ENCODE assay signal across 2 cellular contexts in genomic region chr17:78338860-78339259, GRCh38.
TF ChIP-seq lines count a peak whose summit lies in the region.

No MANE protein-coding gene starts in this region.

TF ChIP-seq in HCT116, 20 proteins besides CTCF, POLR2A, EP300 and RAD21:
- peak; percentile 67; the same call in 1 of the 2 replicates for TF ChIP-seq FOSL1 (IDR thresholded peaks at IDR 0.05; ENCODE audit: low read depth)
- no peak for TF ChIP-seq ATF3 (IDR thresholded peaks at IDR 0.05)
- TF ChIP-seq ZBTB33 (IDR thresholded peaks at IDR 0.05; ENCODE audit: extremely low read depth, insufficient replicate concordance, low read length): no peak
- no peak for TF ChIP-seq EZH2phosphoT487 (IDR thresholded peaks at IDR 0.05; ENCODE audit: borderline replicate concordance)
- TF ChIP-seq EGR1 (IDR thresholded peaks at IDR 0.05; ENCODE audit: low read depth): no peak
- TF ChIP-seq ZNF274 (IDR thresholded peaks at IDR 0.05; ENCODE audit: low read depth, low read length): no peak
- TF ChIP-seq CBX3 (IDR thresholded peaks at IDR 0.05; ENCODE audit: low read depth): peak; percentile 82
- TF ChIP-seq SP1 (IDR thresholded peaks at IDR 0.05; ENCODE audit: low read depth): peak; percentile 81
- peak; percentile 63 for TF ChIP-seq JUND (IDR thresholded peaks at IDR 0.05)
- TF ChIP-seq POLR2AphosphoS5 (IDR thresholded peaks at IDR 0.05; ENCODE audit: low read depth, low read length): peak; percentile 67
- no peak for TF ChIP-seq CEBPB (IDR thresholded peaks at IDR 0.05; ENCODE audit: low read depth)
- TF ChIP-seq REST (IDR thresholded peaks at IDR 0.05; ENCODE audit: low read depth): no peak
- TF ChIP-seq TCF7L2 (IDR thresholded peaks at IDR 0.05; ENCODE audit: borderline replicate concordance, extremely low read depth, insufficient read depth, insufficient read length): no peak
- TF ChIP-seq EZH2 (IDR thresholded peaks at IDR 0.05): no peak
- peak; percentile 60 for TF ChIP-seq YY1 (IDR thresholded peaks at IDR 0.05; ENCODE audit: extremely low read depth, insufficient replicate concordance, low read depth, low read length)
- peak; percentile 70; the same call in 1 of the 2 replicates for TF ChIP-seq SIN3A (IDR thresholded peaks at IDR 0.05; ENCODE audit: low read depth)
- TF ChIP-seq SRF (IDR thresholded peaks at IDR 0.05; ENCODE audit: low read depth): no peak
- no peak for TF ChIP-seq ELF1 (IDR thresholded peaks at IDR 0.05; ENCODE audit: borderline replicate concordance, low read depth)
- TF ChIP-seq MAX (IDR thresholded peaks at IDR 0.05): peak; percentile 86
- no peak for TF ChIP-seq ZFX (IDR thresholded peaks at IDR 0.05)

TF ChIP-seq in GM12878, 131 proteins besides CTCF, POLR2A, EP300 and RAD21:
- TF ChIP-seq ZNF384 (IDR thresholded peaks at IDR 0.05; ENCODE audit: borderline replicate concordance, low read depth, low read length) (no peak), IKZF1 (conservative IDR thresholded peaks at IDR 0.05) (peak; percentile 28), DPF2 (IDR thresholded peaks at IDR 0.05) (peak; percentile 11; the same call in 1 of the 2 replicates), ZBTB33 (IDR thresholded peaks at IDR 0.05) (no peak), NRF1 (conservative IDR thresholded peaks at IDR 0.05; ENCODE audit: low read depth, low read length) (no peak), ZNF687 (IDR thresholded peaks at IDR 0.05) (peak; percentile 62), IKZF2 (IDR thresholded peaks at IDR 0.05) (peak; percentile 19 to 32; a peak in 1 of 4 replicates), RELB (IDR thresholded peaks at IDR 0.05; ENCODE audit: low read depth) (0 out of 2 replicates have a peak, but pooled peaks have one; percentile 18), BHLHE40 (IDR thresholded peaks at IDR 0.05; ENCODE audit: borderline replicate concordance in 1 of 2, low read depth in 2 of 2, low read length in 1 of 2) (peak in 1 of 2 experiments; percentile 49; a peak in 1 of 4 replicates), MTA2 (IDR thresholded peaks at IDR 0.05; ENCODE audit: low read depth) (peak; percentile 24; the same call in 1 of the 2 replicates), CREB1 (IDR thresholded peaks at IDR 0.05; ENCODE audit: low read depth) (peak; percentile 45)
